In the genomic region with DNA sequence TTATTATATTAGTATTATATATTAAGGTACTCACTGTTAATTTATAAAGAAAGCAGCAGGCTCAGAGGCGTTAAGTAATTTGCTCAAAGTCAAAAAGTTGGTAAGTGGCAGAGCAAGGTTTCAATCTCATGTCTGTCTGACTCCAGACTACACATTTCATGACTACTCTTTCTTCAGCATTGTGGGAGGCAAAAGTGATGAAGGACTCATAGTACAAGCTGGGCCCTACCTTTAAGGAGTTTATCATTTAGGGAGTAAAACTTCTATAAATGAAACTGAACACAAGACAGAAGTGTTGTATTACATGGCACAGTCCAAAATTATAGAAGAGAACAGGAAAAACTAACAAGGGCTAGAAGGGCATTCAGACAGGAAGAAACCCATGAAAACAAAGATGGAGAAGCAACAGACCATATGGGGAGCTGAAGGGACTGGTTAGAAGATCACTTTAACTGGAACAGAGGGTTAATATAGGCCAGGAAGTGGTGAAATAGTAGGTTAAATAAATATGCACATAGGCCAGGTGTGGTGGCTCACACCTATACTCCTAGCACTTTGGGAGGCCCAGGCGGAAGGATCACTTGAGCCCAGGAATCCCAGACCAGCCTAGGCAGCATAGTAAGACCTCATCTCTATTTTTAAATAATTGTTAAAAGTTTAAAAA, we compare ENCODE assay signal across 1 cellular context.
TF ChIP-seq lines count a peak whose summit lies in the region.

No MANE protein-coding gene starts in this region.

TF ChIP-seq in GM12878, 131 proteins besides CTCF, POLR2A, EP300 and RAD21:
- TF ChIP-seq TBL1XR1 (IDR thresholded peaks at IDR 0.05; ENCODE audit: low read depth, low read length) (no peak), DPF2 (IDR thresholded peaks at IDR 0.05) (no peak), ZNF384 (IDR thresholded peaks at IDR 0.05; ENCODE audit: borderline replicate concordance, low read depth, low read length) (no peak), E4F1 (IDR thresholded peaks at IDR 0.05; ENCODE audit: borderline replicate concordance, partially characterized antibody) (no peak), NFYA (IDR thresholded peaks at IDR 0.05; ENCODE audit: borderline replicate concordance, low read depth, low read length) (no peak)
